In the genomic region with DNA sequence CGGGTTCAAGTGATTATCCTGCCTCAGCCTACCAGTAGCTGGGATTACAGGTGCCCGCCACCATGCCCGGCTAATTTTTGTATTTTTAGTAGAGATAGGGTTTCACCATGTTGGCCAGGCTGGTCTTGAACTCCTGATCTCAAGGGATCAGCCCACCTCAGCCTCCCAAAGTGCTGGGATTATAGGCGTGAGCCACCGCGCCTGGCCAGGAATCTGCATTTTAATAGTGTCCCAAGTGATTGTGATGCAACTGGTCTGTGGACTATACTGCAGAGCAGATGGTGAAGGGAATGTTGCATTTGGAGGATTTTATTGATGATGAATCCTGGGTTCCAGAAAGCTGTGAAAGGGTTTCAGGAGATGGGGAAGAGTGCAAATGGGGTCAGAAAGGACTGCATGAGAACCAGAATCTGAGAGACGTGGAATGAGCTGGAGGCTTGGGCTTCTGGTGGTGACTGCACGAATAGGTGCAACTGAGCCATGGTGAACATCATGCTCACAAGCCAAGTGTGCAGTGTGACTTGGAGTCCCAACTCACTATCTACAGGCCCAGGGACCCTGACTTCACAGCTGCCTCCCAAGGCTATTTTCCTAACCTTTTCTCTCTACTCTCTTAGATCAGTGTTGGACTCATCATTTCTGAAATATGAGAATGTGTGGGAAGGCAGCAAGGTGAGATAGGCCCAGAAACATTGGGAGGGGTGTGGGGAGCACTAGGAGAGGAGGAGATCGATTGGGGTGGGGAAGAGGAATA, we compare ENCODE assay signal across 1 cellular context.
TF ChIP-seq lines count a peak whose summit lies in the region.

No MANE protein-coding gene starts in this region.

TF ChIP-seq in HepG2, 621 proteins besides CTCF, POLR2A, EP300 and RAD21:
- peak; percentile 19; the same call in 1 of the 2 replicates for TF ChIP-seq POLR2G (IDR thresholded peaks at IDR 0.05; ENCODE audit: low read depth, low read length)
- TF ChIP-seq KLF15 (CRISPR knock-in tag; IDR thresholded peaks at IDR 0.05; ENCODE audit: borderline replicate concordance), result no peak
